ENCODE assay signal across 28 cellular contexts in the genomic region with DNA sequence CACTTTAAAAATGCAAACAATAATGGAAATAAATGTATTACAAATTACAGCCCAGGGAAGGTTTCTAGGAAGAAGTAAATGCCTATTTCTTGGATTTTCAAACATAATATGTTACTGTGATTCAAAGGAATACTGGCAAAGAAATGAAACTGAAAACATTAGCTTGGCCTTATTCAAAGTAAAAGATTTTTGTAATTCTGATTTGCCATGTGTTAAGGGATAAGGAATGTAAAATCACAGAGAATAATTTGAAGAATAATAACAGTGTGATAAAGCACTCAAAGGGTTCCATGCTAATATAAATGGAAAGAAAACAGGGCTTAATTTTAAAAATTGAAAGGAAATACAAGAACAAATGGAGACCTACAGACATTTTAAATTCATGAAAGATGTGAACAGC.
"Had no signal": no experiment of that assay in that cellular context is flagged by ENCODE, and none has a peak within 500 bp of the region (broad histone marks: within the 10 kb centered on the region; RNA-seq: fewer than 3 reads in every experiment).

No MANE protein-coding gene starts in this region.

- H3K36me3 ChIP-seq: esophagus squamous epithelium, gastrocnemius medialis, left lung, lower lobe of right lung, right atrium auricular region, transverse colon, WERI-Rb-1 had no signal

- H3K4me1 Mint-ChIP-seq: activated CD4-positive, alpha-beta memory T cell treated with anti-CD3 and anti-CD28 coated beads, Interleukin-2, amount 10 ng/mL, durations not matched to agents 7 days and 5 days; activated naive CD4-positive, alpha-beta T cell treated with anti-CD3 and anti-CD28 coated beads, Interleukin-2, amount 10 ng/mL, durations not matched to agents 7 days and 5 days; activated naive CD8-positive, alpha-beta T cell treated with anti-CD3 and anti-CD28 coated beads, Interleukin-2, amount 10 ng/mL, durations not matched to agents 7 days and 5 days had no signal

- H3K9me3 ChIP-seq: esophagus squamous epithelium, gastrocnemius medialis, lower lobe of right lung, right atrium auricular region, transverse colon had no signal

- H3K27ac Mint-ChIP-seq: activated CD4-positive, alpha-beta memory T cell treated with anti-CD3 and anti-CD28 coated beads, Interleukin-2, amount 10 ng/mL, durations not matched to agents 7 days and 5 days; activated naive CD4-positive, alpha-beta T cell treated with anti-CD3 and anti-CD28 coated beads, Interleukin-2, amount 10 ng/mL, durations not matched to agents 7 days and 5 days; activated naive CD8-positive, alpha-beta T cell treated with anti-CD3 and anti-CD28 coated beads, Interleukin-2, amount 10 ng/mL, durations not matched to agents 7 days and 5 days; activated T-cell treated with anti-CD3 and anti-CD28 coated beads, Interleukin-2, amount 50 U/mL, for 24 hours; dendritic cell treated with granulocyte-macrophage colony-stimulating factor and Interleukin-4, amounts not matched to agents 40 ng/mL and 50 ng/mL, for 4 days; endodermal cell; stimulated activated naive B cell treated with anti-CD40 and anti-IgM and Interleukin-4, amounts not matched to agents 10 μg/mL and 1 μg/mL and 100 μg/mL, for 72 hours; T-helper 1 cell treated with Interleukin-12 subunit alpha and Interleukin-12 subunit beta and Interleukin-4 antibody, amounts not matched to agents 30 μg/mL and 1 μg/mL, for 36 hours had no signal

- H3K9me3 Mint-ChIP-seq: activated CD4-positive, alpha-beta memory T cell treated with anti-CD3 and anti-CD28 coated beads, Interleukin-2, amount 10 ng/mL, durations not matched to agents 7 days and 5 days; activated naive CD8-positive, alpha-beta T cell treated with anti-CD3 and anti-CD28 coated beads, Interleukin-2, amount 10 ng/mL, durations not matched to agents 7 days and 5 days; activated T-cell treated with anti-CD3 and anti-CD28 coated beads, Interleukin-2, amount 50 U/mL, for 24 hours; endodermal cell; nephron; T-helper 1 cell treated with Interleukin-12 subunit alpha and Interleukin-12 subunit beta and Interleukin-4 antibody, amounts not matched to agents 30 μg/mL and 1 μg/mL, for 36 hours had no signal

- H3K27me3 ChIP-seq: esophagus squamous epithelium, gastrocnemius medialis, left lung, right atrium auricular region, transverse colon had no signal

- H3K27me3 Mint-ChIP-seq: activated CD4-positive, alpha-beta memory T cell treated with anti-CD3 and anti-CD28 coated beads, Interleukin-2, amount 10 ng/mL, durations not matched to agents 7 days and 5 days; activated naive CD4-positive, alpha-beta T cell treated with anti-CD3 and anti-CD28 coated beads, Interleukin-2, amount 10 ng/mL, durations not matched to agents 7 days and 5 days; activated naive CD8-positive, alpha-beta T cell treated with anti-CD3 and anti-CD28 coated beads, Interleukin-2, amount 10 ng/mL, durations not matched to agents 7 days and 5 days; activated T-cell treated with anti-CD3 and anti-CD28 coated beads, Interleukin-2, amount 50 U/mL, for 24 hours; dendritic cell treated with granulocyte-macrophage colony-stimulating factor and Interleukin-4, amounts not matched to agents 40 ng/mL and 50 ng/mL, for 4 days; stimulated activated naive B cell treated with anti-CD40 and anti-IgM and Interleukin-4, amounts not matched to agents 10 μg/mL and 1 μg/mL and 100 μg/mL, for 72 hours had no signal

- H3K4me3 Mint-ChIP-seq: activated CD4-positive, alpha-beta memory T cell treated with anti-CD3 and anti-CD28 coated beads, Interleukin-2, amount 10 ng/mL, durations not matched to agents 7 days and 5 days; activated naive CD4-positive, alpha-beta T cell treated with anti-CD3 and anti-CD28 coated beads, Interleukin-2, amount 10 ng/mL, durations not matched to agents 7 days and 5 days; activated naive CD8-positive, alpha-beta T cell treated with anti-CD3 and anti-CD28 coated beads, Interleukin-2, amount 10 ng/mL, durations not matched to agents 7 days and 5 days; activated T-cell treated with anti-CD3 and anti-CD28 coated beads, Interleukin-2, amount 50 U/mL, for 24 hours; dendritic cell treated with granulocyte-macrophage colony-stimulating factor and Interleukin-4, amounts not matched to agents 40 ng/mL and 50 ng/mL, for 4 days; endodermal cell; nephron; stimulated activated naive B cell treated with anti-CD40 and anti-IgM and Interleukin-4, amounts not matched to agents 10 μg/mL and 1 μg/mL and 100 μg/mL, for 72 hours; T-helper 1 cell treated with Interleukin-12 subunit alpha and Interleukin-12 subunit beta and Interleukin-4 antibody, amounts not matched to agents 30 μg/mL and 1 μg/mL, for 36 hours had no signal

- H3K4me2 ChIP-seq: smooth muscle cell had no signal

- ATAC-seq: activated CD4-positive, CD25-positive, alpha-beta regulatory T cell treated with anti-CD3 and anti-CD28 coated beads, Interleukin-2, amount 50 U/mL, for 24 hours; gastrocnemius medialis; left lung; lower lobe of right lung; stimulated activated naive B cell treated with anti-CD40 and anti-IgM and Interleukin-4, amounts not matched to agents 10 μg/mL and 1 μg/mL and 100 μg/mL, for 72 hours had no signal

- DNase-seq: activated CD4-positive, alpha-beta memory T cell treated with anti-CD3 and anti-CD28 coated beads, Interleukin-2, amount 10 ng/mL, durations not matched to agents 7 days and 5 days; activated CD4-positive, alpha-beta T cell treated with anti-CD3 and anti-CD28 coated beads for 48 hours; activated CD8-positive, alpha-beta memory T cell treated with anti-CD3 and anti-CD28 coated beads, Interleukin-2, amount 50 U/mL, for 48 hours; activated gamma-delta T cell; activated naive CD4-positive, alpha-beta T cell treated with anti-CD3 and anti-CD28 coated beads, Interleukin-2, amount 10 ng/mL, durations not matched to agents 7 days and 5 days; activated naive CD8-positive, alpha-beta T cell treated with anti-CD3 and anti-CD28 coated beads, Interleukin-2, amount 10 ng/mL, durations not matched to agents 7 days and 5 days; activated T-cell treated with anti-CD3 and anti-CD28 coated beads, Interleukin-2, amount 50 U/mL, for 24 hours; amniotic stem cell; central memory CD4-positive, alpha-beta T cell; endodermal cell; esophagus squamous epithelium; gastrocnemius medialis; glutamatergic neuron; left lung; lower lobe of right lung; nucleus accumbens; stimulated activated CD4-positive, alpha-beta T cell treated with anti-CD3 and anti-CD28 coated beads, Interleukin-1b, Interleukin-23, amount 100 ng/mL, for 48 hours; stimulated activated naive B cell treated with anti-CD40 and anti-IgM and Interleukin-4, amounts not matched to agents 10 μg/mL and 1 μg/mL and 100 μg/mL, for 72 hours; T-helper 9 cell; transverse colon; WERI-Rb-1 had no signal

- H3K36me3 Mint-ChIP-seq: activated naive CD4-positive, alpha-beta T cell treated with anti-CD3 and anti-CD28 coated beads, Interleukin-2, amount 10 ng/mL, durations not matched to agents 7 days and 5 days; activated naive CD8-positive, alpha-beta T cell treated with anti-CD3 and anti-CD28 coated beads, Interleukin-2, amount 10 ng/mL, durations not matched to agents 7 days and 5 days; stimulated activated naive B cell treated with anti-CD40 and anti-IgM and Interleukin-4, amounts not matched to agents 10 μg/mL and 1 μg/mL and 100 μg/mL, for 72 hours had no signal

- H3K27ac ChIP-seq: epithelial cell of prostate, esophagus squamous epithelium, gastrocnemius medialis, left lung, lower lobe of right lung, right atrium auricular region, transverse colon, WERI-Rb-1 had no signal

- H3K4me3 ChIP-seq: esophagus squamous epithelium, gastrocnemius medialis, left lung, lower lobe of right lung, right atrium auricular region, smooth muscle cell, transverse colon had no signal

- H3K4me1 ChIP-seq: esophagus squamous epithelium, gastrocnemius medialis, left lung, lower lobe of right lung, transverse colon had no signal
